8 cellular contexts compared by ENCODE assay signal in the genomic region with DNA sequence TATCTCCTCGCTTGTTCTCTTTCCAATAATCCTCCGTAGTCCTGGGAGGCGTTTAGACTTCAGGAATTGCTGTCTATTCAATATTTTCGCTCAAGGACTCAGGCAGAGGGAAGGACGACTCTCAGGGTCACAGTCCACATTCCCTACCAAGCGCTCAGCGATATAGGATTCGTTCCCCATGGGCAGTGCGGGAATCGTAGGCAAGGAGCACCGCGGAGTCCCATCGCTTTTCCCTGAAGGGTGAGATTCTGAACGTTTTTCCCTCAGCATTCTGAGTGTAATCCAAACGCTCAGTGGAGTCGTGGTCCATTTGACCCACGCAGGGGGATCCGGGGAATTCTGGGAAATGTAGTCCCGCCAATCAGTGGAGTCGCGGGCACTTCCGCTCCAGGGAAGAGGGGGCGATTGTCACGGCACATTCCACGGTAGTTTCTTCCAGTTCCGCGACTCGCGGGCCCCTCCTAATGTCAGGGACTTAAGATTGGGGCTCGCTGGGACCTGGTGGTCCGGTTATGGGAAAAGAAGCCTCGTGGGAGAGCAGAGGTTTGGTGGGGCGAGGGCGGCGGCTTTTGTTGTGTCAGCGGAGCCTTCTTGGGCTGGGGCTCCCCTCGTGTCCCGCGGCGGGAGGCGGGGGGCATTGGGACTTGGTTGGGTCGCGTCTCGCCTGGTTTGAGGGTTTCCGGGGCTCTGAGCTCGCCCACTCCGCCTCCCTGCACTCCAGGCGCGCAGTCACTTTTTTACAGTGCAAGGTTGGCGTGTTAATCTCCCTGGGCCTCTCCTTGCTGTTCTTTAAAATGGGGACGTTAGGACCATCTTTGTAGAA. TPM values are rescaled to one million over a fixed set of nuclear protein-coding genes. Genes with fewer than 3 reads are reported as not detected.
DNase-seq lines count a peak whose midpoint lies in the region; ATAC-seq, FAIRE-seq and TF ChIP-seq lines count a peak whose summit lies in the region.

A gene (plus strand): TSS at position 364 of the 823 bp plus-strand sequence. CDS start 3,079 bp downstream, outside the sequence.

- no peaks in the 10 kb centered on the region for H3K9me3 ChIP-seq in HepG2 (ENCODE audit: low read length)

- peak; percentile 71 for FAIRE-seq in HepG2 (lab: Jason Lieb, UNC)

- H3K9ac ChIP-seq in HepG2 (ENCODE audit: insufficient read depth, low read depth, low read length), result peak within 1 kb of the TSS; percentile 80

- H2AFZ ChIP-seq in HepG2 (ENCODE audit: low read length), result peak within 1 kb of the TSS; percentile 99

- peaks cover 4% of the 10 kb centered on the region; the same call in 1 of the 2 replicates for H3K4me1 ChIP-seq in HepG2 (ENCODE audit: insufficient read depth, low read length)

- WGBS in HepG2 (ENCODE audit: low lambda C conversion rate), result 0% methylated on average over 13 of the region's 51 CpGs

- H3K79me2 ChIP-seq in HepG2 (ENCODE audit: insufficient read depth, low read length), result peaks cover 8% of the 10 kb centered on the region

- peaks cover 0 to 12% of the 10 kb centered on the region in 2 experiments; a peak in 1 of 5 replicates for H3K36me3 ChIP-seq in HepG2 (replicated peaks in 1 of 2; ENCODE audit: control insufficient read depth in 1 of 2, insufficient read depth in 2 of 2, low read length in 2 of 2)

- TF ChIP-seq CTCF in GM12865 (IDR thresholded peaks at IDR 0.05; ENCODE audit: insufficient read depth, low read depth, low read length, missing control alignments) (no peak), HepG2 (CRISPR knock-in tag; IDR thresholded peaks at IDR 0.05) (peak; percentile 36)

- POLR2A ChIA-PET in HepG2 (lab: Yijun Ruan, JAX), result interaction anchor here (1.0 to 1.2 kb wide), 3 partner anchors 23 to 117 kb away, joined by 3 to 9 read pairs (median 6); a partner anchor contains a TSS

- CTCF ChIA-PET in HepG2 (lab: Yijun Ruan, JAX; ENCODE audit: low intra/inter-chr PET ratio, low total read pairs), result no interaction called here

- BruUV-seq in HepG2 (replicated peaks; lab: Mats Ljungman, UMichigan), result TSS peak; percentile 68

- TF ChIP-seq POLR2A in HepG2 (IDR thresholded peaks at IDR 0.05; ENCODE audit: insufficient read depth in 1 of 2, low read depth in 2 of 2, low read length in 2 of 2), result peak; percentile 58 to 83; a peak in 3 of 4 replicates

- in situ Hi-C loops in HepG2 (cut with HindIII; ENCODE audit: extremely low pct_ligation_motif_present, low pct_unique_long_range_greater_than_20kb), result no loop called here

- peak; percentile 81 for DNase-seq in GM12865 (ENCODE audit: low read depth)
- peak; percentile 56 to 78 for DNase-seq in NCI-H524 (lab: John Stamatoyannopoulos, UW)
- peak; percentile 68 for DNase-seq in activated CD4-positive, alpha-beta T cell treated with anti-CD3 and anti-CD28 coated beads, Interleukin-2, amount 50 U/mL, for 4 hours
- DNase-seq in dermis blood vessel endothelial cell, result peak; percentile 86
- peak; percentile 73 for DNase-seq in HepG2 (ENCODE audit: low spot score)
- DNase-seq in stimulated activated CD4-positive, alpha-beta T cell treated with anti-CD3 and anti-CD28 coated beads, Interleukin-2, amount 100 ng/mL, for 24 hours, result peak; percentile 69 to 75

- intact Hi-C loops in HepG2 (cut with micrococcal nuclease; ENCODE audit: unreplicated experiment), result loop anchor here (1.0 to 5.0 kb wide), 2 partner anchors 24 to 139 kb away; a partner anchor contains a TSS

- no peaks in the 10 kb centered on the region for H3K27me3 ChIP-seq in HepG2 (ENCODE audit: control insufficient read depth in 1 of 2, insufficient read depth in 2 of 2, low read length in 2 of 2)

- H4K20me1 ChIP-seq in HepG2 (ENCODE audit: insufficient read depth, low read length), result no peaks in the 10 kb centered on the region

- H3K4me2 ChIP-seq in HepG2 (ENCODE audit: low read depth, low read length), result peak within 1 kb of the TSS; percentile 83

- peak; percentile 71 for ATAC-seq in HG02973 (IDR thresholded peaks at IDR 0.05; ENCODE audit: unreplicated experiment)
- peak; percentile 98 for ATAC-seq in HepG2
- no peak for ATAC-seq in HG02970 (IDR thresholded peaks at IDR 0.05; ENCODE audit: low FRiP score, unreplicated experiment)

- no peak for TF ChIP-seq RAD21 in HepG2 (CRISPR knock-in tag; IDR thresholded peaks at IDR 0.05)

- H3K4me3 ChIP-seq in GM12865 (ENCODE audit: low read depth, low read length) (peak within 1 kb of the TSS; percentile 82), HepG2 (replicated peaks in 1 of 3; ENCODE audit: insufficient read depth in 1 of 3, low read depth in 2 of 3, low read length in 3 of 3) (peak within 1 kb of the TSS; percentile 79 to 89 (median 82))

- H3K27ac ChIP-seq in HepG2 (ENCODE audit: extremely low read length, insufficient read depth, low read length), result peak within 1 kb of the TSS; percentile 75

- no peak for TF ChIP-seq EP300 in HepG2 (IDR thresholded peaks at IDR 0.05; ENCODE audit: low read depth in 2 of 2, low read length in 2 of 2)
- no peak for TF ChIP-seq EP300 in HepG2 (CRISPR knock-in tag; IDR thresholded peaks at IDR 0.05; ENCODE audit: borderline replicate concordance)

TF ChIP-seq in HepG2, 621 proteins besides CTCF, POLR2A, EP300 and RAD21 (continues in another document):
- TF ChIP-seq, protein P1, sequence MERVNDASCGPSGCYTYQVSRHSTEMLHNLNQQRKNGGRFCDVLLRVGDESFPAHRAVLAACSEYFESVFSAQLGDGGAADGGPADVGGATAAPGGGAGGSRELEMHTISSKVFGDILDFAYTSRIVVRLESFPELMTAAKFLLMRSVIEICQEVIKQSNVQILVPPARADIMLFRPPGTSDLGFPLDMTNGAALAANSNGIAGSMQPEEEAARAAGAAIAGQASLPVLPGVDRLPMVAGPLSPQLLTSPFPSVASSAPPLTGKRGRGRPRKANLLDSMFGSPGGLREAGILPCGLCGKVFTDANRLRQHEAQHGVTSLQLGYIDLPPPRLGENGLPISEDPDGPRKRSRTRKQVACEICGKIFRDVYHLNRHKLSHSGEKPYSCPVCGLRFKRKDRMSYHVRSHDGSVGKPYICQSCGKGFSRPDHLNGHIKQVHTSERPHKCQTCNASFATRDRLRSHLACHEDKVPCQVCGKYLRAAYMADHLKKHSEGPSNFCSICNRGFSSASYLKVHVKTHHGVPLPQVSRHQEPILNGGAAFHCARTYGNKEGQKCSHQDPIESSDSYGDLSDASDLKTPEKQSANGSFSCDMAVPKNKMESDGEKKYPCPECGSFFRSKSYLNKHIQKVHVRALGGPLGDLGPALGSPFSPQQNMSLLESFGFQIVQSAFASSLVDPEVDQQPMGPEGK (CRISPR knock-in tag; IDR thresholded peaks at IDR 0.05), result peak; percentile 62
- TF ChIP-seq FOXJ3 (CRISPR knock-in tag; IDR thresholded peaks at IDR 0.05; ENCODE audit: borderline replicate concordance), result no peak
- TF ChIP-seq ZNF709 (CRISPR knock-in tag; IDR thresholded peaks at IDR 0.05), result peak; percentile 74; the same call in 1 of the 2 replicates
- no peak for TF ChIP-seq NPAS2 (CRISPR knock-in tag; IDR thresholded peaks at IDR 0.05; ENCODE audit: borderline replicate concordance)
- TF ChIP-seq, protein P2, sequence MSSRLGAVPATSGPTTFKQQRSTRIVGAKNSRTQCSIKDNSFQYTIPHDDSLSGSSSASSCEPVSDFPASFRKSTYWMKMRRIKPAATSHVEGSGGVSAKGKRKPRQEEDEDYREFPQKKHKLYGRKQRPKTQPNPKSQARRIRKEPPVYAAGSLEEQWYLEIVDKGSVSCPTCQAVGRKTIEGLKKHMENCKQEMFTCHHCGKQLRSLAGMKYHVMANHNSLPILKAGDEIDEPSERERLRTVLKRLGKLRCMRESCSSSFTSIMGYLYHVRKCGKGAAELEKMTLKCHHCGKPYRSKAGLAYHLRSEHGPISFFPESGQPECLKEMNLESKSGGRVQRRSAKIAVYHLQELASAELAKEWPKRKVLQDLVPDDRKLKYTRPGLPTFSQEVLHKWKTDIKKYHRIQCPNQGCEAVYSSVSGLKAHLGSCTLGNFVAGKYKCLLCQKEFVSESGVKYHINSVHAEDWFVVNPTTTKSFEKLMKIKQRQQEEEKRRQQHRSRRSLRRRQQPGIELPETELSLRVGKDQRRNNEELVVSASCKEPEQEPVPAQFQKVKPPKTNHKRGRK (CRISPR knock-in tag; IDR thresholded peaks at IDR 0.05), result no peak

RNA-seq across cellular contexts. Expression of the gene that starts here (rescaled TPM):
- total RNA-seq in dermis blood vessel endothelial cell (8.3 and 15.7 TPM in 2 replicates), HepG2 (2016; rRNA removed; fragmentation: Illumina TruSeq; extraction: Trizol) (11.2 and 11.7 TPM in 2 replicates)
- total RNA-seq in HepG2 (2016; cell fraction: cytosol; rRNA removed; fragmentation: Illumina TruSeq; extraction: Trizol; ENCODE audit: low read depth), result 2.2 and 2.4 TPM in 2 replicates
- total RNA-seq in HepG2 (2016; cell fraction: insoluble cytoplasmic fraction; rRNA removed; fragmentation: Illumina TruSeq; extraction: Trizol), result 10.7 and 13.9 TPM in 2 replicates
- total RNA-seq in HepG2 (2016; cell fraction: membrane; rRNA removed; fragmentation: Illumina TruSeq; extraction: Trizol), result 3.7 and 3.9 TPM in 2 replicates
- 13.1 and 15.1 TPM in 2 replicates for total RNA-seq in HepG2 (2016; cell fraction: nucleus; rRNA removed; fragmentation: Illumina TruSeq; extraction: Trizol)
- polyA plus RNA-seq in HepG2 (2011; rRNA removed), result 3.5 and 4.2 TPM in 2 replicates
- 0.98 and 1.8 TPM in 2 replicates for polyA plus RNA-seq in HepG2 (2011; cell fraction: cytosol; rRNA removed)
- polyA plus RNA-seq in HepG2 (2011; cell fraction: nucleus; rRNA removed), result 7.8 and 9.8 TPM in 2 replicates
- polyA plus RNA-seq in HepG2 (2012), result 4.3 and 5.0 TPM in 2 replicates
- polyA plus RNA-seq in HepG2 (2016; cell fraction: cytosol; fragmentation: Illumina TruSeq; extraction: Trizol; ENCODE audit: low read depth), result 0.23 and 0.24 TPM in 2 replicates
- polyA plus RNA-seq in HepG2 (2016; cell fraction: insoluble cytoplasmic fraction; fragmentation: Illumina TruSeq; extraction: Trizol; ENCODE audit: low read depth), result 5.2 and 5.4 TPM in 2 replicates
- 0.73 and 0.96 TPM in 2 replicates for polyA plus RNA-seq in HepG2 (2016; cell fraction: membrane; fragmentation: Illumina TruSeq; extraction: Trizol; ENCODE audit: low read depth)
- polyA plus RNA-seq in HepG2 (2016; cell fraction: nucleus; fragmentation: Illumina TruSeq; extraction: Trizol; ENCODE audit: insufficient read depth, low read depth), result 17.9 and 18.7 TPM in 2 replicates
- polyA minus RNA-seq in HepG2 (2011; rRNA and poly(A)+ RNA removed; ENCODE audit: low replicate concordance), result 3.3 and 5.1 TPM in 2 replicates
- 3.8 and 4.5 TPM in 2 replicates for polyA minus RNA-seq in HepG2 (2011; cell fraction: cytosol; rRNA and poly(A)+ RNA removed)
- polyA minus RNA-seq in HepG2 (2011; cell fraction: nucleus; rRNA and poly(A)+ RNA removed), result 18.7 and 23.5 TPM in 2 replicates
